In genomic region chr18:53862921-53863320, GRCh38 we compare ENCODE assay signal across 28 cellular contexts.
"Had no signal": no experiment of that assay in that cellular context is flagged by ENCODE, and none has a peak within 500 bp of the region (broad histone marks: within the 10 kb centered on the region; RNA-seq: fewer than 3 reads in every experiment).

No MANE protein-coding gene starts in this region.

- ATAC-seq: naive thymus-derived CD4-positive, alpha-beta T cell; natural killer cell; psoas muscle; right lobe of liver; stimulated activated memory B cell treated with anti-CD40 and anti-IgM and Interleukin-4, amounts not matched to agents 10 μg/mL and 1 μg/mL and 100 μg/mL, for 72 hours; stimulated activated naive CD8-positive, alpha-beta T cell treated with anti-CD3 and anti-CD28 coated beads, Interleukin-15, amount 100 ng/mL, for 72 hours; stimulated activated naive CD8-positive, alpha-beta T cell treated with anti-CD3 and anti-CD28 coated beads, Interleukin-15, Interleukin-2, amounts not matched to agents 100 U/mL and 50 U/mL, for 24 hours; upper lobe of right lung had no signal

- DNase-seq: naive thymus-derived CD4-positive, alpha-beta T cell; natural killer cell; occipital lobe; ovary; posterior cingulate gyrus; psoas muscle; right lobe of liver; spleen; stimulated activated CD4-positive, alpha-beta T cell treated with anti-CD3 and anti-CD28 coated beads, Interleukin-12 subunit alpha, Interleukin-12 subunit beta, amount 100 ng/mL, for 4 hours; stimulated activated CD4-positive, alpha-beta T cell treated with anti-CD3 and anti-CD28 coated beads, Interleukin-1b, Interleukin-23, amount 100 ng/mL, for 48 hours; stimulated activated CD4-positive, alpha-beta T cell treated with anti-CD3 and anti-CD28 coated beads, Interleukin-4, amount 100 ng/mL, for 1 hour; stimulated activated CD4-positive, alpha-beta T cell treated with anti-CD3 and anti-CD28 coated beads, Interleukin-4, amount 100 ng/mL, for 4 hours; stimulated activated CD8-positive, alpha-beta memory T cell treated with anti-CD3 and anti-CD28 coated beads, Interleukin-4, amount 100 ng/mL, for 48 hours; stimulated activated naive CD4-positive, alpha-beta T cell; stimulated activated naive CD8-positive, alpha-beta T cell treated with anti-CD3 and anti-CD28 coated beads, Interleukin-15, amount 100 ng/mL, for 72 hours; stimulated activated naive CD8-positive, alpha-beta T cell treated with anti-CD3 and anti-CD28 coated beads, Interleukin-15, Interleukin-2, amounts not matched to agents 100 U/mL and 50 U/mL, for 24 hours; substantia nigra; testis; tibial artery; transverse colon; upper lobe of right lung; uterus had no signal

- H3K27me3 ChIP-seq: neural progenitor cell, ovary, right lobe of liver, spleen, suprapubic skin, testis, tibial artery, transverse colon, upper lobe of right lung, uterus had no signal

- H3K27ac ChIP-seq: neural progenitor cell, ovary, parathyroid adenoma, psoas muscle, right lobe of liver, skin epidermis, spleen, suprapubic skin, testis, tibial artery, transverse colon, upper lobe of right lung, uterus had no signal

- H3K9me3 ChIP-seq: ovary, psoas muscle, right lobe of liver, spleen, suprapubic skin, testis, tibial artery, transverse colon, upper lobe of right lung, uterus had no signal

- H3K4me3 ChIP-seq: neural progenitor cell, ovary, psoas muscle, right lobe of liver, skin epidermis, smooth muscle cell, spleen, suprapubic skin, testis, tibial artery, transverse colon, upper lobe of right lung, uterus had no signal

- H3K36me3 ChIP-seq: neural progenitor cell, ovary, right lobe of liver, spleen, suprapubic skin, tibial artery, transverse colon, upper lobe of right lung, uterus had no signal

- H3K4me1 ChIP-seq: neural progenitor cell, parathyroid adenoma, psoas muscle, right lobe of liver, spleen, suprapubic skin, testis, tibial artery, transverse colon, upper lobe of right lung, uterus had no signal
